8 cellular contexts compared by ENCODE assay signal in the genomic region with DNA sequence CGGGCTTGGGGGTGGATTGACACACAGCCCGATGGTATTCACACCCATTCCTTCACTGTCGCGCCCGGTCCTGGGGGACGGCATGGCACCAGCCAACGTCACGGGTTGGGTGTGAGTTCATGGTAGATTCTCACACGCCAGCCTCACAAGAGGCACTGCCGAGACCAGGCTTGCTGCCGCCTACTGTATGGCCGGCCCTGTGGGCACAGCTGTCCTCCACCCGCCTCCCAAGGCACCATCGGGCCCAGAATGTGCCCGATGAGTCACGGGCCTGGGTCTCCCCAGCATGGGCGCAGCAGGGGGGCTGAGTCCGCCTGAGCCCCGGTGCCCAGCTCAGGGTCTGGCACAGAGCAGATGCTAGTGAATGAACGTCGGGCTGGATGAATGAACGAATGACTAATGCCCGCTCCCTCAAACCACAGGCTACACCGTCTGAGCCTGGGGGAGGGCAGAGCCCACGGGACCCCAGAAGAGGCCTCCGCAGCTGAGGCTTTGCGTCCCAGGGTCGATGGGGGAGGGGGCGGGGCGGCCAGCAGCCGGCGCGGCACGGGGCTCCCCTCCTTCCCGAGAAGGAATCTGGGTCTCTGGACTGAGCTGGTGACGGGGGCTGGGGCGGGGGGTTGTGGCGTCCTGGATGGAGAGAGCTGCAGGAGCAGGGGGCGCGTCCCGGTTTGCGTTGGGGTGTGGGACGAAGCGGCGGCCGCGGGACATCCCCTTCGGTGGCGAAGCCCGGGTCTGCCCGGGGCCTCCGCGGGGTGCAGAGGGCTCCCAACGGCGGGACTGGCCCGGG. TPM values are rescaled to one million over a fixed set of nuclear protein-coding genes. Genes with fewer than 3 reads are reported as not detected.
DNase-seq lines count a peak whose midpoint lies in the region; ATAC-seq lines count a peak whose summit lies in the region.

No MANE protein-coding gene starts in this region.

- H3K4me1 ChIP-seq in SJSA1 (replicated peaks), result peaks cover 21% of the 10 kb centered on the region
- peaks cover 10 to 13% of the 10 kb centered on the region in 2 donors for H3K4me1 ChIP-seq in esophagus (ENCODE audit: control insufficient read depth in 2 of 2, insufficient read depth in 2 of 2, low read length in 1 of 2)

- H3K9me3 Mint-ChIP-seq in naive thymus-derived CD8-positive, alpha-beta T cell, result no peaks in the 10 kb centered on the region

- peak overlapping the region in 9 of 10 donors; percentile 66 to 84 (median 72) for H3K4me3 Mint-ChIP-seq in naive thymus-derived CD8-positive, alpha-beta T cell

- H3K9me3 ChIP-seq in SJSA1 (replicated peaks), result no peaks in the 10 kb centered on the region
- no peaks in the 10 kb centered on the region for H3K9me3 ChIP-seq in esophagus (ENCODE audit: control insufficient read depth in 2 of 2, insufficient read depth in 1 of 2, low read depth in 1 of 2, low read length in 1 of 2)

- peaks cover 0 to 6% (median 0%) of the 10 kb centered on the region in 3 donors for H3K36me3 Mint-ChIP-seq in naive thymus-derived CD8-positive, alpha-beta T cell

- no peaks in the 10 kb centered on the region for H3K27me3 ChIP-seq in SJSA1 (replicated peaks)
- no peaks in the 10 kb centered on the region for H3K27me3 ChIP-seq in esophagus (ENCODE audit: control insufficient read depth in 1 of 2, insufficient read depth in 2 of 2, low read length in 2 of 2)

- peak; percentile 39 to 53 for ATAC-seq in naive thymus-derived CD8-positive, alpha-beta T cell

- DNase-seq in G401 (ENCODE audit: low spot score) (peak; percentile 80), SJSA1 (ENCODE audit: low read depth in 1 of 2, low spot score in 2 of 2) (peak; percentile 53), COR-L47 (lab: John Stamatoyannopoulos, UW) (no peak), NCI-H446 (lab: John Stamatoyannopoulos, UW) (no peak), foreskin melanocyte (no peak)
- DNase-seq in naive thymus-derived CD8-positive, alpha-beta T cell, result no peak
- no peak for DNase-seq in central memory CD4-positive, alpha-beta T cell

- POLR2A ChIA-PET in naive thymus-derived CD8-positive, alpha-beta T cell (lab: Charles Lee), result no interaction called here

- H3K27ac Mint-ChIP-seq in naive thymus-derived CD8-positive, alpha-beta T cell, result no peak overlapping the region

- in situ Hi-C loops in G401 (cut with HindIII; ENCODE audit: low sequenced_read_pairs), result no loop called here

- no peaks in the 10 kb centered on the region for H3K36me3 ChIP-seq in SJSA1
- H3K36me3 ChIP-seq in esophagus (ENCODE audit: control insufficient read depth in 2 of 2, insufficient read depth in 2 of 2, low read length in 1 of 2), result no peaks in the 10 kb centered on the region

- 2 to 3% methylated on average over 55 to 56 of the region's 56 CpGs for WGBS in esophagus, 2 donors

- peaks cover 26 to 62% (median 40%) of the 10 kb centered on the region in 5 donors for H3K27me3 Mint-ChIP-seq in naive thymus-derived CD8-positive, alpha-beta T cell

- peak overlapping the region; percentile 72 for H3K4me3 ChIP-seq in SJSA1
- H3K4me3 ChIP-seq in esophagus (ENCODE audit: low read depth in 1 of 2, low read length in 2 of 2), result peak overlapping the region; percentile 67 to 71

- peaks cover 9 to 17% (median 12%) of the 10 kb centered on the region in 4 donors for H3K4me1 Mint-ChIP-seq in naive thymus-derived CD8-positive, alpha-beta T cell

- H3K27ac ChIP-seq in SJSA1 (no peak overlapping the region), esophagus (ENCODE audit: low read depth in 2 of 2, low read length in 1 of 2) (peak overlapping the region; percentile 90 to 96)

RNA-seq across cellular contexts. Expression of a gene that starts 0.8 kb away (rescaled TPM):
- total RNA-seq in G401 (2014; rRNA removed; shearing (Covaris generic)), result 0.92 and 2.1 TPM in 2 replicates
- 6.0 and 8.6 TPM in 2 replicates for total RNA-seq in SJSA1 (2014; rRNA removed; shearing (Covaris generic))
- polyA plus RNA-seq in esophagus, result 10 to 100 TPM in 1 of 2 donors, 1 to 10 TPM in 1; 9.5 to 14.4 TPM
- under 1 TPM; 0.44 to 0.74 TPM for total RNA-seq in naive thymus-derived CD8-positive, alpha-beta T cell
- polyA plus RNA-seq in naive thymus-derived CD8-positive, alpha-beta T cell, result not detected

Comparison
In these comparisons a context has a peak if more than half of its experiments do, and no peak if none do; other contexts are left out.
1. DNase-seq: peak in G401 (single experiment) and SJSA1 (2 of 2); none in naive thymus-derived CD8-positive, alpha-beta T cell (0 of 10), COR-L47 (single experiment), NCI-H446 (0 of 2), foreskin melanocyte (single experiment) and central memory CD4-positive, alpha-beta T cell (single experiment).